ENCODE assay signal across 15 cellular contexts in genomic region chr18:22339913-22340312, GRCh38.
DNase-seq lines count a peak whose midpoint lies in the region; ATAC-seq and TF ChIP-seq lines count a peak whose summit lies in the region.
"Had no signal": no experiment of that assay in that cellular context is flagged by ENCODE, and none has a peak within 500 bp of the region (broad histone marks: within the 10 kb centered on the region; RNA-seq: fewer than 3 reads in every experiment).

No MANE protein-coding gene starts in this region.

- H3K4me3 ChIP-seq in right atrium auricular region = no peak overlapping the region
- H3K4me3 ChIP-seq: BLaER1, GM23248 had no signal

- peaks cover 2% of the 10 kb centered on the region for H3K36me3 Mint-ChIP-seq in central memory CD8-positive, alpha-beta T cell (ENCODE audit: insufficient read depth)
- no peaks in the 10 kb centered on the region for H3K36me3 Mint-ChIP-seq in nephron (ENCODE audit: low read depth)
- no peaks in the 10 kb centered on the region for H3K36me3 Mint-ChIP-seq in activated CD4-positive, alpha-beta memory T cell treated with anti-CD3 and anti-CD28 coated beads, Interleukin-2, amount 10 ng/mL, durations not matched to agents 7 days and 5 days (ENCODE audit: low read depth)

- CTCF ChIA-PET in activated CD4-positive, alpha-beta memory T cell treated with anti-CD3 and anti-CD28 coated beads, Interleukin-2, amount 10 ng/mL, durations not matched to agents 7 days and 5 days (lab: Charles Lee) = no interaction called here

- H3K4me1 ChIP-seq in right atrium auricular region = peaks cover 0 to 41% of the 10 kb centered on the region in 2 donors

- H3K4me3 Mint-ChIP-seq in central memory CD8-positive, alpha-beta T cell = no peak overlapping the region
- no peak overlapping the region for H3K4me3 Mint-ChIP-seq in nephron
- no peak overlapping the region for H3K4me3 Mint-ChIP-seq in activated CD4-positive, alpha-beta memory T cell treated with anti-CD3 and anti-CD28 coated beads, Interleukin-2, amount 10 ng/mL, durations not matched to agents 7 days and 5 days

- ATAC-seq in Right ventricle myocardium superior (ENCODE audit: poor library complexity) = peak; percentile 57
- no peak for ATAC-seq in central memory CD8-positive, alpha-beta T cell (replicated peaks; ENCODE audit: extremely low read depth, poor library complexity, severe bottlenecking)
- ATAC-seq: HCT116 had no signal

- H3K27me3 Mint-ChIP-seq in central memory CD8-positive, alpha-beta T cell = no peaks in the 10 kb centered on the region
- H3K27me3 Mint-ChIP-seq in nephron (ENCODE audit: low read depth) = peaks cover 32% of the 10 kb centered on the region
- no peaks in the 10 kb centered on the region for H3K27me3 Mint-ChIP-seq in activated CD4-positive, alpha-beta memory T cell treated with anti-CD3 and anti-CD28 coated beads, Interleukin-2, amount 10 ng/mL, durations not matched to agents 7 days and 5 days

- TF ChIP-seq CTCF in right atrium auricular region (IDR thresholded peaks at IDR 0.05) (no peak), nephron (IDR thresholded peaks at IDR 0.05; ENCODE audit: unreplicated experiment in 3 of 3) (no peak)

- DNase-seq in Right ventricle myocardium superior = no peak
- no peak for DNase-seq in cardiac septum (ENCODE audit: low spot score)
- no peak for DNase-seq in central memory CD8-positive, alpha-beta T cell (ENCODE audit: low spot score in 2 of 2)
- DNase-seq in right atrium auricular region (ENCODE audit: low spot score) = no peak
- DNase-seq in activated CD4-positive, alpha-beta memory T cell treated with anti-CD3 and anti-CD28 coated beads, Interleukin-2, amount 10 ng/mL, durations not matched to agents 7 days and 5 days = no peak
- no peak for DNase-seq in HUDEP-2 (lab: John Stamatoyannopoulos, UW; ENCODE audit: unreplicated experiment in 76 of 76)
- no peak for DNase-seq in activated CD4-positive, alpha-beta T cell treated with anti-CD3 and anti-CD28 coated beads, Interleukin-2, amount 50 U/mL, for 48 hours
- DNase-seq: 8988T, AML-193, Calu3, DMS 273 treated with DMSO at 0.1 percent for 48 hours, GM23248 had no signal

- H3K36me3 ChIP-seq in right atrium auricular region = no peaks in the 10 kb centered on the region
- H3K36me3 ChIP-seq: BLaER1 had no signal

- H3K27me3 ChIP-seq in right atrium auricular region = no peaks in the 10 kb centered on the region
- H3K27me3 ChIP-seq: BLaER1 had no signal

- no peaks in the 10 kb centered on the region for H3K9me3 Mint-ChIP-seq in central memory CD8-positive, alpha-beta T cell
- no peaks in the 10 kb centered on the region for H3K9me3 Mint-ChIP-seq in nephron
- H3K9me3 Mint-ChIP-seq in activated CD4-positive, alpha-beta memory T cell treated with anti-CD3 and anti-CD28 coated beads, Interleukin-2, amount 10 ng/mL, durations not matched to agents 7 days and 5 days = no peaks in the 10 kb centered on the region

- peaks cover 85% of the 10 kb centered on the region for H3K4me1 Mint-ChIP-seq in central memory CD8-positive, alpha-beta T cell
- peaks cover 41% of the 10 kb centered on the region for H3K4me1 Mint-ChIP-seq in nephron
- peaks cover 12% of the 10 kb centered on the region for H3K4me1 Mint-ChIP-seq in activated CD4-positive, alpha-beta memory T cell treated with anti-CD3 and anti-CD28 coated beads, Interleukin-2, amount 10 ng/mL, durations not matched to agents 7 days and 5 days

- H3K27ac Mint-ChIP-seq in central memory CD8-positive, alpha-beta T cell (ENCODE audit: low read depth) = peak overlapping the region; percentile 99
- peak overlapping the region in 2 of 3 experiments; percentile 23 to 72 for H3K27ac Mint-ChIP-seq in nephron
- H3K27ac Mint-ChIP-seq in activated CD4-positive, alpha-beta memory T cell treated with anti-CD3 and anti-CD28 coated beads, Interleukin-2, amount 10 ng/mL, durations not matched to agents 7 days and 5 days = no peak overlapping the region

- H3K27ac ChIP-seq in right atrium auricular region = peak overlapping the region; percentile 75 to 81
- H3K27ac ChIP-seq: BLaER1, GM23248 had no signal

- H3K9me3 ChIP-seq in right atrium auricular region = no peaks in the 10 kb centered on the region
- H3K9me3 ChIP-seq: BLaER1 had no signal

- intact Hi-C loops in Right ventricle myocardium superior (cut with DNase I) = no loop called here
- intact Hi-C loops in cardiac septum (cut with DNase I) = loop anchor here (10.0 kb wide), 1 partner anchor 345 kb away; no protein-coding TSS in a partner anchor

- POLR2A ChIA-PET in activated CD4-positive, alpha-beta memory T cell treated with anti-CD3 and anti-CD28 coated beads, Interleukin-2, amount 10 ng/mL, durations not matched to agents 7 days and 5 days (lab: Charles Lee) = no interaction called here
